In genomic region chr3:16203671-16204629, GRCh38 we compare ENCODE assay signal across 21 cellular contexts. TPM values are rescaled to one million over a fixed set of nuclear protein-coding genes. Genes with fewer than 3 reads are reported as not detected.
DNase-seq lines count a peak whose midpoint lies in the region; ATAC-seq and TF ChIP-seq lines count a peak whose summit lies in the region.
"Had no signal": no experiment of that assay in that cellular context is flagged by ENCODE, and none has a peak within 500 bp of the region (broad histone marks: within the 10 kb centered on the region; RNA-seq: fewer than 3 reads in every experiment).

No MANE protein-coding gene starts in this region.

- H3K4me2 ChIP-seq in GM23338 = no peak overlapping the region
- H3K4me2 ChIP-seq: KMS-11 had no signal

- no peak overlapping the region for H3K4me3 Mint-ChIP-seq in GM23338
- no peak overlapping the region for H3K4me3 Mint-ChIP-seq in activated naive CD8-positive, alpha-beta T cell treated with anti-CD3 and anti-CD28 coated beads for 36 hours
- H3K4me3 Mint-ChIP-seq: activated CD4-positive, alpha-beta memory T cell treated with anti-CD3 and anti-CD28 coated beads for 36 hours had no signal

- no peaks in the 10 kb centered on the region for H3K79me2 ChIP-seq in GM23338 (replicated peaks; ENCODE audit: insufficient read depth)

- H3K27ac ChIP-seq in GM23338 (ENCODE audit: low read depth) (no peak overlapping the region), sigmoid colon (no peak overlapping the region)
- H3K27ac ChIP-seq: KMS-11, RWPE1, tibial artery had no signal

- no peak overlapping the region for H3K4me3 ChIP-seq in GM23338
- no peak overlapping the region for H3K4me3 ChIP-seq in sigmoid colon
- H3K4me3 ChIP-seq: mucosa of descending colon, tibial artery had no signal

- no peaks in the 10 kb centered on the region for H3K9me3 Mint-ChIP-seq in GM23338
- no peaks in the 10 kb centered on the region for H3K9me3 Mint-ChIP-seq in activated naive CD8-positive, alpha-beta T cell treated with anti-CD3 and anti-CD28 coated beads for 36 hours
- H3K9me3 Mint-ChIP-seq: activated CD4-positive, alpha-beta memory T cell treated with anti-CD3 and anti-CD28 coated beads for 36 hours; activated T-helper 2 cell treated with anti-CD3 and anti-CD28 coated beads, Interferon-gamma antibody, Interleukin-2, Interleukin-4, amounts not matched to agents 10 μg/mL and 5 μg/mL and 100 μg/mL, durations not matched to agents 14 hours and 24 hours and 36 hours had no signal

- in situ Hi-C loops in GM13977 (cut with MboI; ENCODE audit: low pct_unique_long_range_greater_than_20kb, low sequenced_read_pairs, unreplicated experiment) = no loop called here

- intact Hi-C loops in sigmoid colon (cut with DNase I) = no loop called here

- no peak overlapping the region for H3K27ac Mint-ChIP-seq in GM23338
- H3K27ac Mint-ChIP-seq in activated naive CD8-positive, alpha-beta T cell treated with anti-CD3 and anti-CD28 coated beads for 36 hours = no peak overlapping the region
- H3K27ac Mint-ChIP-seq: activated CD4-positive, alpha-beta memory T cell treated with anti-CD3 and anti-CD28 coated beads for 36 hours; activated T-helper 2 cell treated with anti-CD3 and anti-CD28 coated beads, Interferon-gamma antibody, Interleukin-2, Interleukin-4, amounts not matched to agents 10 μg/mL and 5 μg/mL and 100 μg/mL, durations not matched to agents 14 hours and 24 hours and 36 hours had no signal

- DNase-seq in GM23338 (ENCODE audit: low spot score) (peak; percentile 10), NCI-H524 treated with DMSO at 0.1 percent for 48 hours (lab: John Stamatoyannopoulos, UW) (peak; percentile 41), putamen (ENCODE audit: low spot score) (peak; percentile 69), GM13977 (ENCODE audit: low spot score) (no peak), ecto neural progenitor cell (ENCODE audit: low spot score) (no peak), sigmoid colon (no peak)
- DNase-seq in activated naive CD8-positive, alpha-beta T cell treated with anti-CD3 and anti-CD28 coated beads for 36 hours = no peak
- DNase-seq: BE2C, DMS153, left colon, mucosa of descending colon, NCI-H1105 treated with DMSO at 0.1 percent for 48 hours, NCI-H2227 treated with DMSO at 0.1 percent for 48 hours, T-helper 1 cell, tibial artery had no signal

- peak; percentile 70 for ATAC-seq in GM23338
- ATAC-seq in esophagus mucosa = peak; percentile 44
- ATAC-seq: HCT116, left colon, mucosa of descending colon had no signal

- H3K9me2 ChIP-seq in GM23338 (ENCODE audit: insufficient read depth) = 0 out of 2 replicates have a peak, but pooled peaks cover 6% of the 10 kb centered on the region

- peak overlapping the region; percentile 92 for H2AFZ ChIP-seq in GM23338

- no peak for TF ChIP-seq EP300 in sigmoid colon (IDR thresholded peaks at IDR 0.05)

- H3K4me1 ChIP-seq in GM23338 (ENCODE audit: insufficient read depth) (peaks cover 5% of the 10 kb centered on the region), sigmoid colon (no peaks in the 10 kb centered on the region)
- H3K4me1 ChIP-seq: BE2C, tibial artery had no signal

- WGBS in sigmoid colon, 2 donors = 73 to 79% methylated on average over 6 of the region's 6 CpGs

- TF ChIP-seq CTCF in GM23338 (conservative IDR thresholded peaks at IDR 0.05; ENCODE audit: low read depth in 2 of 2) (no peak), GM13977 (IDR thresholded peaks at IDR 0.05; ENCODE audit: extremely low read depth, insufficient read depth, missing control alignments) (no peak), sigmoid colon (IDR thresholded peaks at IDR 0.05) (no peak)

- no peak for TF ChIP-seq POLR2A in sigmoid colon (IDR thresholded peaks at IDR 0.05)

- H3K27me3 ChIP-seq in GM23338 (ENCODE audit: insufficient read depth) (no peaks in the 10 kb centered on the region), sigmoid colon (no peaks in the 10 kb centered on the region)
- H3K27me3 ChIP-seq: BE2C, tibial artery had no signal

- peaks cover 12% of the 10 kb centered on the region; the same call in 2 of the 3 replicates for H3K4me1 Mint-ChIP-seq in GM23338
- H3K4me1 Mint-ChIP-seq in activated naive CD8-positive, alpha-beta T cell treated with anti-CD3 and anti-CD28 coated beads for 36 hours = peaks cover 6% of the 10 kb centered on the region

- no peaks in the 10 kb centered on the region for H3K9me3 ChIP-seq in sigmoid colon
- H3K9me3 ChIP-seq: BE2C, mucosa of descending colon, tibial artery had no signal

- H3K36me3 Mint-ChIP-seq in GM23338 (ENCODE audit: low read depth) = no peaks in the 10 kb centered on the region; the same call in 2 of the 3 replicates
- H3K36me3 Mint-ChIP-seq in activated naive CD8-positive, alpha-beta T cell treated with anti-CD3 and anti-CD28 coated beads for 36 hours = no peaks in the 10 kb centered on the region
- H3K36me3 Mint-ChIP-seq: activated CD4-positive, alpha-beta memory T cell treated with anti-CD3 and anti-CD28 coated beads for 36 hours had no signal

- H3K27me3 Mint-ChIP-seq in GM23338 (ENCODE audit: insufficient read depth, low read depth, poor library complexity) = peaks cover 2% of the 10 kb centered on the region
- H3K27me3 Mint-ChIP-seq in activated naive CD8-positive, alpha-beta T cell treated with anti-CD3 and anti-CD28 coated beads for 36 hours = peaks cover 12% of the 10 kb centered on the region

- H3K36me3 ChIP-seq in GM23338 (ENCODE audit: insufficient read depth) = no peaks in the 10 kb centered on the region
- H3K36me3 ChIP-seq in sigmoid colon = no peaks in the 10 kb centered on the region
- H3K36me3 ChIP-seq: BE2C had no signal

- no peaks in the 10 kb centered on the region for H3F3A ChIP-seq in GM23338 (replicated peaks; ENCODE audit: low read depth)

- H4K20me1 ChIP-seq in GM23338 (replicated peaks; ENCODE audit: insufficient read depth) = no peaks in the 10 kb centered on the region

TF ChIP-seq in GM23338, 12 proteins besides CTCF, POLR2A, EP300 and RAD21 (continues in another document):
- TF ChIP-seq JUNB (IDR thresholded peaks at IDR 0.05; ENCODE audit: unreplicated experiment) (no peak), EZH2phosphoT487 (IDR thresholded peaks at IDR 0.05; ENCODE audit: unreplicated experiment) (no peak), ETS1 (IDR thresholded peaks at IDR 0.05) (no peak), STAT1 (IDR thresholded peaks at IDR 0.05; ENCODE audit: unreplicated experiment) (no peak), REST (IDR thresholded peaks at IDR 0.05; ENCODE audit: unreplicated experiment) (no peak), CREB1 (CRISPR knock-in tag; IDR thresholded peaks at IDR 0.05; ENCODE audit: low read depth) (no peak)

RNA-seq across cellular contexts. Expression of gene GALNT15, which starts 29.5 kb away (rescaled TPM):
- 0.35 TPM in 1 of 2 replicates, not detected in the other for total RNA-seq in GM23338 (2014; rRNA removed; shearing (Covaris generic))
- 0.06 TPM in 1 of 2 replicates, not detected in the other for polyA plus RNA-seq in GM23338 (2016; fragmentation: Nextera tagmentation; extraction: Ambion mirVana)
- total RNA-seq in esophagus mucosa = 1.8 TPM
- not detected for total RNA-seq in activated naive CD8-positive, alpha-beta T cell treated with anti-CD3 and anti-CD28 coated beads for 36 hours
- 100 to 1,000 TPM in 1 of 4 donors, 10 to 100 TPM in 3; 21.7 to 211 (median 81.9) TPM for total RNA-seq in sigmoid colon
- 10 to 100 TPM in 1 of 3 donors, 1 to 10 TPM in 2; 1.2 to 36.6 (median 8.4) TPM for polyA plus RNA-seq in sigmoid colon
- total RNA-seq: activated CD4-positive, alpha-beta memory T cell treated with anti-CD3 and anti-CD28 coated beads for 36 hours; activated T-helper 2 cell treated with anti-CD3 and anti-CD28 coated beads, Interferon-gamma antibody, Interleukin-2, Interleukin-4, amounts not matched to agents 10 μg/mL and 5 μg/mL and 100 μg/mL, durations not matched to agents 14 hours and 24 hours and 36 hours had no signal

Comparison
In these comparisons a context has a peak if more than half of its experiments do, and no peak if none do; other contexts are left out.
1. DNase-seq: peak in GM23338 (single experiment), NCI-H524 treated with DMSO at 0.1 percent for 48 hours (single experiment) and putamen (single experiment); none in GM13977 (single experiment), ecto neural progenitor cell (single experiment), activated naive CD8-positive, alpha-beta T cell treated with anti-CD3 and anti-CD28 coated beads for 36 hours (single experiment) and sigmoid colon (single experiment).